ENCODE assay signal across 2 cellular contexts in genomic region chr11:2390871-2391662, GRCh38.
TF ChIP-seq lines count a peak whose summit lies in the region.

No MANE protein-coding gene starts in this region.

TF ChIP-seq in A549, 52 proteins besides CTCF, POLR2A, EP300 and RAD21 (continued from another document):
- TF ChIP-seq, protein P1, sequence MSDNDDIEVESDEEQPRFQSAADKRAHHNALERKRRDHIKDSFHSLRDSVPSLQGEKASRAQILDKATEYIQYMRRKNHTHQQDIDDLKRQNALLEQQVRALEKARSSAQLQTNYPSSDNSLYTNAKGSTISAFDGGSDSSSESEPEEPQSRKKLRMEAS (IDR thresholded peaks at IDR 0.05) = no peak
- TF ChIP-seq JUNB (IDR thresholded peaks at IDR 0.05) (no peak), PHF8 (IDR thresholded peaks at IDR 0.05; ENCODE audit: borderline replicate concordance, low read depth) (no peak)

TF ChIP-seq in Ishikawa, 13 proteins besides CTCF, POLR2A, EP300 and RAD21 (continued from another document):
- TF ChIP-seq, protein P2, sequence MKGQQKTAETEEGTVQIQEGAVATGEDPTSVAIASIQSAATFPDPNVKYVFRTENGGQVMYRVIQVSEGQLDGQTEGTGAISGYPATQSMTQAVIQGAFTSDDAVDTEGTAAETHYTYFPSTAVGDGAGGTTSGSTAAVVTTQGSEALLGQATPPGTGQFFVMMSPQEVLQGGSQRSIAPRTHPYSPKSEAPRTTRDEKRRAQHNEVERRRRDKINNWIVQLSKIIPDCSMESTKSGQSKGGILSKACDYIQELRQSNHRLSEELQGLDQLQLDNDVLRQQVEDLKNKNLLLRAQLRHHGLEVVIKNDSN (IDR thresholded peaks at IDR 0.05) = no peak
- TF ChIP-seq CEBPB (IDR thresholded peaks at IDR 0.05) = no peak
- TF ChIP-seq, protein P1 (IDR thresholded peaks at IDR 0.05) = no peak
- no peak for TF ChIP-seq TEAD4 (IDR thresholded peaks at IDR 0.05)
- no peak for TF ChIP-seq TCF12 (IDR thresholded peaks at IDR 0.05; ENCODE audit: low read depth)
